ENCODE assay signal across 12 cellular contexts in genomic region chrX:41596586-41596985, GRCh38.
DNase-seq lines count a peak whose midpoint lies in the region; ATAC-seq, FAIRE-seq and TF ChIP-seq lines count a peak whose summit lies in the region.
"Had no signal": no experiment of that assay in that cellular context is flagged by ENCODE, and none has a peak within 500 bp of the region (broad histone marks: within the 10 kb centered on the region; RNA-seq: fewer than 3 reads in every experiment).

No MANE protein-coding gene starts in this region.

- H3K4me1 Mint-ChIP-seq in astrocyte (ENCODE audit: low read depth, unreplicated experiment) (peaks cover 19% of the 10 kb centered on the region), Calu3 (ENCODE audit: low read depth, unreplicated experiment) (peaks cover 8% of the 10 kb centered on the region)

- no peak for FAIRE-seq in astrocyte (lab: Jason Lieb, UNC)

- H4K20me1 ChIP-seq in astrocyte (ENCODE audit: insufficient read depth, low read length) = no peaks in the 10 kb centered on the region

- no peaks in the 10 kb centered on the region for H3K27me3 Mint-ChIP-seq in astrocyte (ENCODE audit: low read depth, unreplicated experiment)
- H3K27me3 Mint-ChIP-seq in Calu3 (ENCODE audit: unreplicated experiment) = no peaks in the 10 kb centered on the region

- ATAC-seq in GM19455 (IDR thresholded peaks at IDR 0.05; ENCODE audit: unreplicated experiment) (peak; percentile 97), HG03066 (IDR thresholded peaks at IDR 0.05; ENCODE audit: low read depth, unreplicated experiment) (peak; percentile 94), HG02970 (IDR thresholded peaks at IDR 0.05; ENCODE audit: low FRiP score, unreplicated experiment) (no peak)
- ATAC-seq: Panc1 had no signal

- peaks cover 6% of the 10 kb centered on the region for H3K4me1 ChIP-seq in astrocyte (ENCODE audit: insufficient read depth, low read length)
- no peaks in the 10 kb centered on the region for H3K4me1 ChIP-seq in prostate gland (replicated peaks)
- H3K4me1 ChIP-seq: Caco-2 had no signal

- no peaks in the 10 kb centered on the region for H3K79me2 ChIP-seq in astrocyte (ENCODE audit: insufficient read depth, low read length)

- H3K4me3 ChIP-seq in astrocyte (ENCODE audit: insufficient read depth, low read depth, low read length) (no peak overlapping the region), prostate gland (no peak overlapping the region)

- H3K27me3 ChIP-seq in astrocyte (ENCODE audit: insufficient read depth, low read length) (no peaks in the 10 kb centered on the region), prostate gland (replicated peaks; ENCODE audit: insufficient read depth) (no peaks in the 10 kb centered on the region)

- H3K4me3 Mint-ChIP-seq in astrocyte (ENCODE audit: unreplicated experiment) (no peak overlapping the region), Calu3 (ENCODE audit: low read depth, unreplicated experiment) (no peak overlapping the region)

- H3K36me3 ChIP-seq in astrocyte (ENCODE audit: insufficient read depth, low read length) = no peaks in the 10 kb centered on the region
- no peaks in the 10 kb centered on the region for H3K36me3 ChIP-seq in prostate gland

- H3K36me3 Mint-ChIP-seq in astrocyte (ENCODE audit: low read depth, unreplicated experiment) (no peaks in the 10 kb centered on the region), Calu3 (ENCODE audit: insufficient read depth, unreplicated experiment) (no peaks in the 10 kb centered on the region)

- 82% methylated on average over 3 of the region's 3 CpGs for WGBS in prostate gland

- no peak overlapping the region for H3K9ac ChIP-seq in astrocyte (ENCODE audit: low read length)

- H3K9me3 ChIP-seq in astrocyte (ENCODE audit: insufficient read depth, low read depth, low read length) (no peaks in the 10 kb centered on the region), prostate gland (no peaks in the 10 kb centered on the region)
- H3K9me3 ChIP-seq: Caco-2 had no signal

- H3K27ac ChIP-seq in astrocyte (ENCODE audit: low read depth, low read length) = no peak overlapping the region
- H3K27ac ChIP-seq in prostate gland = no peak overlapping the region

- DNase-seq in GM10266 (ENCODE audit: extremely low spot score) (peak; percentile 5), astrocyte (ENCODE audit: low read depth) (peak; percentile 66), NCI-H510A (lab: John Stamatoyannopoulos, UW) (no peak), Calu3 (no peak), prostate gland (ENCODE audit: low spot score) (no peak)
- DNase-seq: Caco-2; mesenchymal stem cell; stimulated activated CD4-positive, alpha-beta T cell treated with anti-CD3 and anti-CD28 coated beads, Interleukin-2, amount 100 ng/mL, for 24 hours had no signal

- intact Hi-C loops in Calu3 (cut with micrococcal nuclease; ENCODE audit: unreplicated experiment) = no loop called here
- intact Hi-C loops in prostate gland (cut with DNase I) = no loop called here

- no peak overlapping the region for H2AFZ ChIP-seq in astrocyte (ENCODE audit: low read depth, low read length)

- no TSS peak for BruUV-seq in Calu3 (replicated peaks; lab: Mats Ljungman, UMichigan)

- CTCF ChIA-PET in Calu3 (lab: Charles Lee) = no interaction called here

- no peaks in the 10 kb centered on the region for H3K9me3 Mint-ChIP-seq in astrocyte (ENCODE audit: unreplicated experiment)
- H3K9me3 Mint-ChIP-seq in Calu3 (ENCODE audit: low read depth, unreplicated experiment) = peaks cover 3% of the 10 kb centered on the region

- H3K27ac Mint-ChIP-seq in astrocyte (ENCODE audit: unreplicated experiment) = no peak overlapping the region
- no peak overlapping the region for H3K27ac Mint-ChIP-seq in Calu3 (ENCODE audit: unreplicated experiment)

- H3K4me2 ChIP-seq in astrocyte (ENCODE audit: low read length) = no peak overlapping the region

- no peak for TF ChIP-seq POLR2A in prostate gland (IDR thresholded peaks at IDR 0.05)

- TF ChIP-seq CTCF in GM10266 (IDR thresholded peaks at IDR 0.05; ENCODE audit: control insufficient read depth, insufficient read depth, low read depth, missing control alignments) = no peak
- no peak for TF ChIP-seq CTCF in astrocyte (IDR thresholded peaks at IDR 0.05; ENCODE audit: insufficient read depth, low read depth, low read length)
- TF ChIP-seq CTCF in Calu3 (IDR thresholded peaks at IDR 0.05; ENCODE audit: unreplicated experiment) = no peak
- TF ChIP-seq CTCF in prostate gland (IDR thresholded peaks at IDR 0.05) = no peak

Comparison
In these comparisons a context has a peak if more than half of its experiments do, and no peak if none do; other contexts are left out.
1. DNase-seq: peak in GM10266 (single experiment) and astrocyte (single experiment); none in NCI-H510A (single experiment), Calu3 (single experiment) and prostate gland (single experiment).